In genomic region chr10:111885919-111886318, GRCh38 we compare ENCODE assay signal across 35 cellular contexts.
DNase-seq lines count a peak whose midpoint lies in the region; ATAC-seq, FAIRE-seq and TF ChIP-seq lines count a peak whose summit lies in the region.
"Had no signal": no experiment of that assay in that cellular context is flagged by ENCODE, and none has a peak within 500 bp of the region (broad histone marks: within the 10 kb centered on the region; RNA-seq: fewer than 3 reads in every experiment).

No MANE protein-coding gene starts in this region.

- no peak overlapping the region for H2BK20ac ChIP-seq in H1 (ENCODE audit: low read length)

- H3K27me3 ChIP-seq in H1 (replicated peaks in 1 of 4; ENCODE audit: control insufficient read depth in 3 of 4, extremely low read depth in 1 of 4, insufficient read depth in 3 of 4, low read length in 3 of 4): no peaks in the 10 kb centered on the region
- H3K27me3 ChIP-seq: BE2C; BLaER1; BLaER1 treated with 17β-estradiol and CSF1 and Interleukin-3, amounts not matched to agents 10 nM and 100 nM had no signal

- POLR2A ChIA-PET in HEK293 (lab: Yijun Ruan, JAX): no interaction called here
- POLR2A ChIA-PET in H1 (lab: Charles Lee; ENCODE audit: partially characterized antibody): no interaction called here

- H3K14ac ChIP-seq in H1 (ENCODE audit: insufficient read length): no peak overlapping the region

- CTCF ChIA-PET in HEK293 (lab: Yijun Ruan, JAX) (no interaction called here), H1 (lab: Charles Lee; ENCODE audit: partially characterized antibody) (interaction anchor here (0.7 kb wide), 1 partner anchor 656 kb away, joined by 3 read pairs; no protein-coding TSS in a partner anchor)

- H4K8ac ChIP-seq in H1 (ENCODE audit: extremely low read depth, insufficient read depth, low read length): no peak overlapping the region

- H3K4me3 ChIP-seq in HEK293 (ENCODE audit: low read depth, low read length) (no peak overlapping the region), H1 (ENCODE audit: extremely low read depth in 1 of 4, insufficient read depth in 2 of 4, low read depth in 3 of 4, low read length in 4 of 4) (no peak overlapping the region)
- H3K4me3 ChIP-seq: A549; BLaER1; BLaER1 treated with 17β-estradiol and CSF1 and Interleukin-3, amounts not matched to agents 10 nM and 100 nM had no signal

- no peaks in the 10 kb centered on the region for H3K4me1 Mint-ChIP-seq in IgD-negative memory B cell
- H3K4me1 Mint-ChIP-seq in activated T-cell treated with anti-CD3 and anti-CD28 coated beads, Interleukin-2, amount 50 U/mL, for 4 hours (ENCODE audit: low read depth): no peaks in the 10 kb centered on the region
- H3K4me1 Mint-ChIP-seq: B cell; CD14-positive monocyte; CD4-positive, alpha-beta memory T cell; CD4-positive, CD25-positive, alpha-beta regulatory T cell; CD8-positive, alpha-beta memory T cell had no signal

- no peak for TF ChIP-seq EP300 in H1 (IDR thresholded peaks at IDR 0.05; ENCODE audit: borderline replicate concordance in 1 of 2, low read depth in 2 of 2, low read length in 2 of 2)

- peak overlapping the region in 2 of 3 donors; percentile 36 to 54 for H3K27ac Mint-ChIP-seq in IgD-negative memory B cell
- H3K27ac Mint-ChIP-seq: B cell; CD4-positive, alpha-beta memory T cell; CD4-positive, alpha-beta T cell; CD4-positive, CD25-positive, alpha-beta regulatory T cell; CD8-positive, alpha-beta memory T cell; CD8-positive, alpha-beta T cell had no signal

- H3K9me3 ChIP-seq in HEK293 (ENCODE audit: control insufficient read depth, insufficient read depth, low read depth, low read length) (no peaks in the 10 kb centered on the region; the same call in 1 of the 2 replicates), H1 (ENCODE audit: insufficient read depth in 2 of 2, low read depth in 1 of 2, low read length in 1 of 2) (peaks cover 0 to 7% of the 10 kb centered on the region in 2 experiments; a peak in 1 of 4 replicates)
- H3K9me3 ChIP-seq: A549, BE2C, Caco-2 had no signal

- H3K36me3 ChIP-seq in HEK293 (ENCODE audit: control insufficient read depth in 2 of 2, insufficient read depth in 1 of 2, low read length in 2 of 2) (no peaks in the 10 kb centered on the region), H1 (ENCODE audit: control insufficient read depth in 2 of 4, insufficient read depth in 4 of 4, low read length in 3 of 4) (no peaks in the 10 kb centered on the region)
- H3K36me3 ChIP-seq: BE2C; BLaER1; BLaER1 treated with 17β-estradiol and CSF1 and Interleukin-3, amounts not matched to agents 10 nM and 100 nM had no signal

- no peak overlapping the region for H2BK15ac ChIP-seq in H1 (ENCODE audit: low read length)

- H2AK5ac ChIP-seq in H1 (ENCODE audit: low read depth, low read length): no peak overlapping the region

- H4K91ac ChIP-seq in H1 (replicated peaks; ENCODE audit: insufficient read length, low read length): no peak overlapping the region

- no peak overlapping the region for H3K4me2 ChIP-seq in H1 (ENCODE audit: insufficient read depth in 1 of 2, low read depth in 2 of 2, low read length in 2 of 2)
- H3K4me2 ChIP-seq: A549; BLaER1; BLaER1 treated with 17β-estradiol and CSF1 and Interleukin-3, amounts not matched to agents 10 nM and 100 nM had no signal

- H3K27me3 Mint-ChIP-seq in IgD-negative memory B cell: peaks cover 3% of the 10 kb centered on the region
- no peaks in the 10 kb centered on the region for H3K27me3 Mint-ChIP-seq in activated T-cell treated with anti-CD3 and anti-CD28 coated beads, Interleukin-2, amount 50 U/mL, for 4 hours (ENCODE audit: low read depth)
- H3K27me3 Mint-ChIP-seq: B cell; CD4-positive, alpha-beta memory T cell; CD4-positive, alpha-beta T cell; CD4-positive, CD25-positive, alpha-beta regulatory T cell; CD8-positive, alpha-beta memory T cell had no signal

- TF ChIP-seq POLR2A in H1 (IDR thresholded peaks at IDR 0.05; ENCODE audit: control extremely low read depth in 1 of 2, low read depth in 2 of 2, low read length in 2 of 2): no peak

- H3K9me3 Mint-ChIP-seq in IgD-negative memory B cell: peaks cover 2 to 15% (median 7%) of the 10 kb centered on the region in 3 donors
- peaks cover 8% of the 10 kb centered on the region for H3K9me3 Mint-ChIP-seq in activated T-cell treated with anti-CD3 and anti-CD28 coated beads, Interleukin-2, amount 50 U/mL, for 4 hours
- H3K9me3 Mint-ChIP-seq: CD4-positive, alpha-beta T cell had no signal

- H3K4ac ChIP-seq in H1 (replicated peaks; ENCODE audit: insufficient read length, low read depth, low read length): no peak overlapping the region

- 91% methylated on average over 6 of the region's 6 CpGs; no CpG with 5 or more reads in 1 of the 2 experiments for WGBS in H1 (ENCODE audit: extremely low coverage in 1 of 2, insufficient coverage in 1 of 2, insufficient read length in 1 of 2, insufficient replicate concordance in 2 of 2, low coverage in 1 of 2, low lambda C conversion rate in 2 of 2, missing lambda C conversion rate in 1 of 2), 2 experiments

- no peaks in the 10 kb centered on the region for H3K36me3 Mint-ChIP-seq in IgD-negative memory B cell
- H3K36me3 Mint-ChIP-seq in activated T-cell treated with anti-CD3 and anti-CD28 coated beads, Interleukin-2, amount 50 U/mL, for 4 hours (ENCODE audit: insufficient read depth): no peaks in the 10 kb centered on the region
- H3K36me3 Mint-ChIP-seq: CD14-positive monocyte; CD4-positive, alpha-beta memory T cell; CD4-positive, CD25-positive, alpha-beta regulatory T cell; CD8-positive, alpha-beta memory T cell; CD8-positive, alpha-beta T cell had no signal

- H3K27ac ChIP-seq in HEK293 (ENCODE audit: extremely low read depth, low read depth, low read length) (no peak overlapping the region), H1 (ENCODE audit: low read depth, low read length) (no peak overlapping the region)
- H3K27ac ChIP-seq: 22Rv1; A549; BLaER1; BLaER1 treated with 17β-estradiol and CSF1 and Interleukin-3, amounts not matched to agents 10 nM and 100 nM; C4-2B had no signal

- H2BK5ac ChIP-seq in H1 (ENCODE audit: low read depth, low read length): no peak overlapping the region

- no peaks in the 10 kb centered on the region for H4K20me1 ChIP-seq in H1 (replicated peaks in 1 of 2; ENCODE audit: control insufficient read depth in 1 of 2, insufficient read depth in 2 of 2, low read length in 2 of 2)
- H4K20me1 ChIP-seq: BLaER1; BLaER1 treated with 17β-estradiol and CSF1 and Interleukin-3, amounts not matched to agents 10 nM and 100 nM had no signal

- H3K9ac ChIP-seq in H1 (replicated peaks in 1 of 4; ENCODE audit: extremely low read depth in 1 of 4, low read depth in 3 of 4, low read length in 3 of 4): no peak overlapping the region
- H3K9ac ChIP-seq: BLaER1; BLaER1 treated with 17β-estradiol and CSF1 and Interleukin-3, amounts not matched to agents 10 nM and 100 nM had no signal

- ATAC-seq in GM19455 (IDR thresholded peaks at IDR 0.05; ENCODE audit: unreplicated experiment): no peak
- ATAC-seq in activated T-cell treated with anti-CD3 and anti-CD28 coated beads, Interleukin-2, amount 50 U/mL, for 4 hours: no peak
- ATAC-seq: A549; CD8-positive, alpha-beta T cell had no signal

- DNase-seq in H1 (ENCODE audit: low read depth in 1 of 2, low spot score in 2 of 2): no peak
- no peak for DNase-seq in occipital lobe (lab: John Stamatoyannopoulos, UW)
- DNase-seq in activated T-cell treated with anti-CD3 and anti-CD28 coated beads, Interleukin-2, amount 50 U/mL, for 4 hours: no peak
- DNase-seq: 8988T; ACHN; AML-193; BE2C; C1 segment of cervical spinal cord; Caco-2; Calu3; CD4-positive, alpha-beta memory T cell; CD4-positive, alpha-beta T cell; CD4-positive, CD25-positive, alpha-beta regulatory T cell; CD8-positive, alpha-beta memory T cell; CD8-positive, alpha-beta T cell; COR-L47; DMS 273 treated with DMSO at 0.1 percent for 48 hours; DMS153; DMS53; DMS79; DMS79 treated with DMSO at 0.1 percent for 48 hours; DND-41; EL had no signal

- H3K79me1 ChIP-seq in H1 (ENCODE audit: low read depth, low read length): no peaks in the 10 kb centered on the region

- H3K4me3 Mint-ChIP-seq in IgD-negative memory B cell: no peak overlapping the region
- no peak overlapping the region for H3K4me3 Mint-ChIP-seq in activated T-cell treated with anti-CD3 and anti-CD28 coated beads, Interleukin-2, amount 50 U/mL, for 4 hours
- H3K4me3 Mint-ChIP-seq: B cell; CD14-positive monocyte; CD4-positive, alpha-beta memory T cell; CD4-positive, alpha-beta T cell; CD4-positive, CD25-positive, alpha-beta regulatory T cell; CD8-positive, alpha-beta memory T cell; CD8-positive, alpha-beta T cell had no signal

- H3K56ac ChIP-seq in H1 (replicated peaks; ENCODE audit: insufficient read length, low read depth, low read length): no peak overlapping the region

- H3K23me2 ChIP-seq in H1 (ENCODE audit: low read depth, low read length): no peaks in the 10 kb centered on the region

- no peak for FAIRE-seq in H1 (lab: Jason Lieb, UNC)
- FAIRE-seq: A204.1, A549, D721Med had no signal

- H4K5ac ChIP-seq in H1 (ENCODE audit: insufficient read length, low read depth, low read length): no peak overlapping the region

- no peaks in the 10 kb centered on the region for H3K79me2 ChIP-seq in H1 (ENCODE audit: control insufficient read depth in 1 of 2, insufficient read depth in 2 of 2, low read length in 2 of 2)

- no peak overlapping the region for H2BK12ac ChIP-seq in H1 (ENCODE audit: low read depth, low read length)

- no peaks in the 10 kb centered on the region for H3K4me1 ChIP-seq in HEK293 (ENCODE audit: control insufficient read depth, insufficient read depth, low read length)
- H3K4me1 ChIP-seq in H1 (replicated peaks in 1 of 4; ENCODE audit: control insufficient read depth in 3 of 4, insufficient read depth in 4 of 4, low read length in 3 of 4): peaks cover 0 to 4% (median 0%) of the 10 kb centered on the region in 4 experiments; a peak in 1 of 7 replicates
- H3K4me1 ChIP-seq: A549, BE2C, Caco-2 had no signal

- H3K23ac ChIP-seq in H1 (ENCODE audit: insufficient read length): no peak overlapping the region

- TF ChIP-seq CTCF in HEK293 (tag by site-specific recombination; IDR thresholded peaks at IDR 0.05): no peak
- TF ChIP-seq CTCF in H1 (IDR thresholded peaks at IDR 0.05; ENCODE audit: control extremely low read depth in 1 of 3, insufficient read depth in 1 of 3, low read depth in 1 of 3, low read length in 3 of 3): no peak

- no peak overlapping the region for H2BK120ac ChIP-seq in H1 (replicated peaks; ENCODE audit: low read depth, low read length)

- no peak for TF ChIP-seq RAD21 in H1 (IDR thresholded peaks at IDR 0.05 in 1 of 2, conservative IDR thresholded peaks at IDR 0.05 in 1 of 2; ENCODE audit: low read depth in 2 of 2, low read length in 2 of 2)

- H2AFZ ChIP-seq in H1 (ENCODE audit: low read length): no peak overlapping the region

- no peak overlapping the region for H3K18ac ChIP-seq in H1 (ENCODE audit: extremely low read depth, low read length)

TF ChIP-seq in H1, 55 proteins besides CTCF, POLR2A, EP300 and RAD21:
- TF ChIP-seq ATF3 (IDR thresholded peaks at IDR 0.05; ENCODE audit: insufficient read depth, low read depth, low read length) (no peak), ZNF274 (IDR thresholded peaks at IDR 0.05; ENCODE audit: borderline replicate concordance, extremely low read depth, low read length) (peak; percentile 64; the same call in 1 of the 2 replicates)
